Comparison of ENCODE assay signal across 11 cellular contexts in the genomic region with DNA sequence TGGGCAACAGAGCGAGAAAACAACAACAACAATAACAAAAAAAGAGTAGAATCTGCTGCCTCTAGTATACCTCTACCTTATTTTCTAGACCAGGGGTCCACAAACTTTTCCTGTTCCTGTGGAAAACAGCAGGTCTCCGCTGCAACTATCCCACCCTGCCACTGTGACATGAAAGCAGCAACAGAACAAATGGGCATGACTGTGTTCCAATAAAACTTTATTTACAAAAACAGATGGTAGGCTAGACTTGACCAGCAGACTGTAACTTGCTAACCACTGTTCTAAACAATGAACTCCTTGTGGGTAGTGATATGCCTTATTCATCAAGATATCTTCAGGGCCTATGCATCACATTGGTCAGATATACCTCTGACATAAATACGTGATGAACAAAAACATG. TPM values are rescaled to one million over a fixed set of nuclear protein-coding genes. Genes with fewer than 3 reads are reported as not detected.
"Had no signal": no experiment of that assay in that cellular context is flagged by ENCODE, and none has a peak within 500 bp of the region (broad histone marks: within the 10 kb centered on the region; RNA-seq: fewer than 3 reads in every experiment).

No MANE protein-coding gene starts in this region.

- H3K4me1 ChIP-seq: HAP-1 had no signal

- H3K9ac ChIP-seq: GM23248 had no signal

- H3K27ac ChIP-seq: GM23248 had no signal

- H3K4me1 Mint-ChIP-seq: IgD-negative memory B cell had no signal

- FAIRE-seq: HTR-8/SVneo had no signal

- ATAC-seq: HCT116 had no signal

- H3K9me3 ChIP-seq: HAP-1 had no signal

- H3K9me3 Mint-ChIP-seq: HFFc6 had no signal

- H3K4me3 Mint-ChIP-seq: HFFc6, IgD-negative memory B cell had no signal

- H2AFZ ChIP-seq: GM23248 had no signal

- DNase-seq: GM23248, GOT3, H7, HFFc6, KG1 had no signal

- H3K4me3 ChIP-seq: GM23248, HAP-1 had no signal

- H3K27me3 Mint-ChIP-seq: IgD-negative memory B cell had no signal

RNA-seq across cellular contexts. Expression of gene POLQ, which starts 25.3 kb away (rescaled TPM):
- polyA plus RNA-seq: IgD-negative memory B cell had no signal

RNA-seq across cellular contexts. Expression of gene ARGFX, which starts 47.2 kb away (rescaled TPM):
- total RNA-seq: GM23248, H4, H7, HFFc6, HT-29 had no signal
- polyA plus RNA-seq: GM23248, IgD-negative memory B cell had no signal
